In the genomic region with DNA sequence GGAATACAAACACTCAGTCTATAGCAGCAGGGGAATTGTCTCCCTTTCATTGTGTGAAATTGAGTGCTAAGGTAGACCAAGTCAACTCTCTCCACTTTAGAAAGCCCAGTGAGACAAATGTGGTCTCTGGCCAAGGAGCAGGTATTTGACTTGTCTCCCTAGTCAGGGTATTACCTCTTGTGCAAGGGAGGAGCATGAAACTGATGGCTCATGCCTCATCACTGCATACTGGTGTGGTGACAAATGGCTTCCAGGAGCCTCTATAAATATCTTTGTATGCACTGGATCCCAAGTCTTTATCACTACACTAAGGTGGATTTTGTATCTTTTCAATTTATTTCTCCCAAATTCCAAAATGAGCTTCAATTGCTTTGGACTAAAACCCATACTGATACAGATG, we compare ENCODE assay signal across 24 cellular contexts.
"Had no signal": no experiment of that assay in that cellular context is flagged by ENCODE, and none has a peak within 500 bp of the region (broad histone marks: within the 10 kb centered on the region; RNA-seq: fewer than 3 reads in every experiment).

No MANE protein-coding gene starts in this region.

- FAIRE-seq: colon, endothelial cell of umbilical vein, islet of Langerhans, keratinocyte had no signal

- H3K9me3 ChIP-seq: esophagus muscularis mucosa, gastrocnemius medialis, heart right ventricle, left lung, lower lobe of right lung, mucosa of descending colon had no signal

- H3K27ac ChIP-seq: coronary artery, dorsolateral prefrontal cortex, esophagus muscularis mucosa, gastrocnemius medialis, heart right ventricle, left lung, lower lobe of right lung had no signal

- H3K4me3 ChIP-seq: coronary artery, dorsolateral prefrontal cortex, esophagus muscularis mucosa, gastrocnemius medialis, heart right ventricle, left lung, lower lobe of right lung, mucosa of descending colon had no signal

- H3K27me3 ChIP-seq: dorsolateral prefrontal cortex, esophagus muscularis mucosa, gastrocnemius medialis, heart right ventricle, left lung had no signal

- DNase-seq: dermis blood vessel endothelial cell; dorsolateral prefrontal cortex; effector CD4-positive, alpha-beta T cell; effector memory CD4-positive, alpha-beta T cell; foreskin melanocyte; gastrocnemius medialis; glutamatergic neuron; head of caudate nucleus; heart right ventricle; hippocampal formation; left cardiac atrium; left lung; left ventricle myocardium superior; lower lobe of right lung; mesenchymal stem cell; mucosa of descending colon; naive B cell; naive thymus-derived CD8-positive, alpha-beta T cell had no signal

- ATAC-seq: gastrocnemius medialis; heart right ventricle; left cardiac atrium; left lung; left ventricle myocardium superior; lower lobe of right lung; mucosa of descending colon; naive thymus-derived CD8-positive, alpha-beta T cell had no signal

- H3K4me1 ChIP-seq: esophagus muscularis mucosa, gastrocnemius medialis, heart right ventricle, left lung, lower lobe of right lung had no signal

- H3K36me3 ChIP-seq: esophagus muscularis mucosa, gastrocnemius medialis, heart right ventricle, left lung, lower lobe of right lung had no signal
